Comparison of ENCODE assay signal across 1 cellular context in genomic region chr1:219948766-219949165, GRCh38.
TF ChIP-seq lines count a peak whose summit lies in the region.

No MANE protein-coding gene starts in this region.

TF ChIP-seq in K562, 482 proteins besides CTCF, POLR2A, EP300 and RAD21:
- TF ChIP-seq AFF1 (IDR thresholded peaks at IDR 0.05; ENCODE audit: low read depth in 1 of 2, partially characterized antibody in 2 of 2) (peak in 1 of 2 experiments; percentile 99), ZNF184 (CRISPR knock-in tag; IDR thresholded peaks at IDR 0.05) (0 out of 2 replicates have a peak, but pooled peaks have one; percentile 77), TRIM28 (IDR thresholded peaks at IDR 0.05) (peak; percentile 35; the same call in 1 of the 2 replicates), TRIM24 (IDR thresholded peaks at IDR 0.05) (0 out of 4 replicates have a peak, but pooled peaks of 1 of the 2 experiments have one; percentile 15)
TF ChIP-seq in K562: peak in this region for 4; not testable (repeated sequence) for 478.
